ENCODE assay signal across 16 cellular contexts in genomic region chr4:16642897-16643296, GRCh38.
DNase-seq lines count a peak whose midpoint lies in the region; ATAC-seq, FAIRE-seq and TF ChIP-seq lines count a peak whose summit lies in the region.
"Had no signal": no experiment of that assay in that cellular context is flagged by ENCODE, and none has a peak within 500 bp of the region (broad histone marks: within the 10 kb centered on the region; RNA-seq: fewer than 3 reads in every experiment).

No MANE protein-coding gene starts in this region.

- peaks cover 15% of the 10 kb centered on the region for H3K4me1 Mint-ChIP-seq in WTC11
- peaks cover 10% of the 10 kb centered on the region; the same call in 2 of the 3 replicates for H3K4me1 Mint-ChIP-seq in GM23338

- H3K27ac ChIP-seq in osteoblast (ENCODE audit: low read depth, low read length) (no peak overlapping the region), GM23338 (ENCODE audit: low read depth) (no peak overlapping the region)
- H3K27ac ChIP-seq: epithelial cell of prostate had no signal

- POLR2A ChIA-PET in WTC11 (lab: Charles Lee): no interaction called here

- no peak for ATAC-seq in HG02763 (IDR thresholded peaks at IDR 0.05; ENCODE audit: unreplicated experiment)
- ATAC-seq in WTC11: no peak
- no peak for ATAC-seq in GM23338
- ATAC-seq: activated T-cell treated with anti-CD3 and anti-CD28 coated beads, Interleukin-2, amount 50 U/mL, for 4 hours had no signal

- H3K4me2 ChIP-seq in osteoblast (ENCODE audit: insufficient read depth, low read length) (no peak overlapping the region), GM23338 (no peak overlapping the region)

- H3K27ac Mint-ChIP-seq in WTC11 (no peak overlapping the region), GM23338 (no peak overlapping the region)

- no peaks in the 10 kb centered on the region for H3K27me3 Mint-ChIP-seq in WTC11 (ENCODE audit: low read depth)
- H3K27me3 Mint-ChIP-seq in GM23338 (ENCODE audit: insufficient read depth, low read depth, poor library complexity): no peaks in the 10 kb centered on the region

- FAIRE-seq in D721Med (lab: Jason Lieb, UNC): no peak

- no peaks in the 10 kb centered on the region for H3K36me3 Mint-ChIP-seq in WTC11
- no peaks in the 10 kb centered on the region for H3K36me3 Mint-ChIP-seq in GM23338 (ENCODE audit: low read depth)

- H3K9me3 ChIP-seq in osteoblast (ENCODE audit: low read depth, low read length): no peaks in the 10 kb centered on the region

- H2AFZ ChIP-seq in osteoblast (ENCODE audit: low read length) (no peak overlapping the region), GM23338 (no peak overlapping the region)

- H3K4me3 ChIP-seq in WI38 (ENCODE audit: low read depth, low read length) (no peak overlapping the region), osteoblast (ENCODE audit: insufficient read depth, low read length) (no peak overlapping the region), GM23338 (no peak overlapping the region)
- H3K4me3 ChIP-seq: skin epidermis had no signal

- H3K4me1 ChIP-seq in osteoblast (ENCODE audit: insufficient read depth, low read length) (peaks cover 10% of the 10 kb centered on the region), GM23338 (ENCODE audit: insufficient read depth) (peaks cover 2% of the 10 kb centered on the region; the same call in 1 of the 2 replicates)

- TF ChIP-seq CTCF in D721Med (IDR thresholded peaks at IDR 0.05; ENCODE audit: insufficient read depth, missing control alignments): peak; percentile 52
- peak; percentile 42 for TF ChIP-seq CTCF in LNCAP (IDR thresholded peaks at IDR 0.05)
- 0 out of 2 replicates have a peak, but pooled peaks have one; percentile 8 for TF ChIP-seq CTCF in WI38 (IDR thresholded peaks at IDR 0.05; ENCODE audit: low read depth, low read length)
- peak; percentile 15 for TF ChIP-seq CTCF in osteoblast (IDR thresholded peaks at IDR 0.05; ENCODE audit: extremely low read depth, low read depth, low read length)
- TF ChIP-seq CTCF in WTC11 (IDR thresholded peaks at IDR 0.05): no peak
- no peak; a peak in 1 of 4 replicates for TF ChIP-seq CTCF in GM23338 (conservative IDR thresholded peaks at IDR 0.05; ENCODE audit: low read depth in 2 of 2)

- H3K4me3 Mint-ChIP-seq in WTC11 (no peak overlapping the region), GM23338 (no peak overlapping the region)
- H3K4me3 Mint-ChIP-seq: activated T-cell treated with anti-CD3 and anti-CD28 coated beads, Interleukin-2, amount 50 U/mL, for 4 hours had no signal

- no peaks in the 10 kb centered on the region for H3K79me2 ChIP-seq in osteoblast (ENCODE audit: insufficient read depth, low read length)
- no peaks in the 10 kb centered on the region for H3K79me2 ChIP-seq in GM23338 (replicated peaks; ENCODE audit: insufficient read depth)

- CTCF ChIA-PET in WTC11 (lab: Charles Lee): interaction anchor here (1.2 kb wide), 1 partner anchor 269 kb away, joined by 3 read pairs; no protein-coding TSS in a partner anchor

- DNase-seq in D721Med (ENCODE audit: insufficient read length, low spot score) (no peak), osteoblast (ENCODE audit: insufficient read length, low spot score, missing footprints) (no peak), WTC11 (ENCODE audit: low spot score) (no peak), GM23338 (ENCODE audit: low spot score) (no peak)
- DNase-seq: activated CD4-positive, alpha-beta T cell treated with anti-CD3 and anti-CD28 coated beads for 4 hours; activated T-cell treated with anti-CD3 and anti-CD28 coated beads, Interleukin-2, amount 50 U/mL, for 4 hours; cerebellar nuclear complex; DMS153; mesendoderm; NCI-H187 treated with DMSO at 0.1 percent for 48 hours; T-helper 1 cell had no signal

- no peaks in the 10 kb centered on the region for H3K9me3 Mint-ChIP-seq in WTC11
- H3K9me3 Mint-ChIP-seq in GM23338: no peaks in the 10 kb centered on the region
- H3K9me3 Mint-ChIP-seq: activated T-cell treated with anti-CD3 and anti-CD28 coated beads, Interleukin-2, amount 50 U/mL, for 4 hours had no signal

- H4K20me1 ChIP-seq in osteoblast (ENCODE audit: insufficient read depth, low read length) (no peaks in the 10 kb centered on the region), GM23338 (replicated peaks; ENCODE audit: insufficient read depth) (no peaks in the 10 kb centered on the region)

- H3K36me3 ChIP-seq in osteoblast (ENCODE audit: insufficient read depth, low read length) (no peaks in the 10 kb centered on the region), GM23338 (ENCODE audit: insufficient read depth) (no peaks in the 10 kb centered on the region)

- H3F3A ChIP-seq in GM23338 (replicated peaks; ENCODE audit: low read depth): no peaks in the 10 kb centered on the region

- H3K9me2 ChIP-seq in GM23338 (ENCODE audit: insufficient read depth): no peaks in the 10 kb centered on the region

- no peaks in the 10 kb centered on the region for H3K27me3 ChIP-seq in osteoblast (ENCODE audit: insufficient read depth, low read length)
- no peaks in the 10 kb centered on the region for H3K27me3 ChIP-seq in GM23338 (ENCODE audit: insufficient read depth)

TF ChIP-seq in WTC11, 78 proteins besides CTCF, POLR2A, EP300 and RAD21 (continues in another document):
- TF ChIP-seq NR2C2 (CRISPR knock-in tag; IDR thresholded peaks at IDR 0.05) (no peak), NFE2L1 (CRISPR knock-in tag; IDR thresholded peaks at IDR 0.05) (no peak), SMAD3 (CRISPR knock-in tag; IDR thresholded peaks at IDR 0.05; ENCODE audit: borderline replicate concordance) (no peak), SMAD4 (CRISPR knock-in tag; IDR thresholded peaks at IDR 0.05) (no peak), ATF2 (CRISPR knock-in tag; IDR thresholded peaks at IDR 0.05; ENCODE audit: borderline replicate concordance, low read depth) (no peak), ZNF317 (CRISPR knock-in tag; IDR thresholded peaks at IDR 0.05; ENCODE audit: borderline replicate concordance, low read depth) (no peak), NR3C1 (CRISPR knock-in tag; conservative IDR thresholded peaks at IDR 0.05; ENCODE audit: low read depth) (no peak)

TF ChIP-seq in GM23338, 12 proteins besides CTCF, POLR2A, EP300 and RAD21 (continues in another document):
- TF ChIP-seq, protein P1, sequence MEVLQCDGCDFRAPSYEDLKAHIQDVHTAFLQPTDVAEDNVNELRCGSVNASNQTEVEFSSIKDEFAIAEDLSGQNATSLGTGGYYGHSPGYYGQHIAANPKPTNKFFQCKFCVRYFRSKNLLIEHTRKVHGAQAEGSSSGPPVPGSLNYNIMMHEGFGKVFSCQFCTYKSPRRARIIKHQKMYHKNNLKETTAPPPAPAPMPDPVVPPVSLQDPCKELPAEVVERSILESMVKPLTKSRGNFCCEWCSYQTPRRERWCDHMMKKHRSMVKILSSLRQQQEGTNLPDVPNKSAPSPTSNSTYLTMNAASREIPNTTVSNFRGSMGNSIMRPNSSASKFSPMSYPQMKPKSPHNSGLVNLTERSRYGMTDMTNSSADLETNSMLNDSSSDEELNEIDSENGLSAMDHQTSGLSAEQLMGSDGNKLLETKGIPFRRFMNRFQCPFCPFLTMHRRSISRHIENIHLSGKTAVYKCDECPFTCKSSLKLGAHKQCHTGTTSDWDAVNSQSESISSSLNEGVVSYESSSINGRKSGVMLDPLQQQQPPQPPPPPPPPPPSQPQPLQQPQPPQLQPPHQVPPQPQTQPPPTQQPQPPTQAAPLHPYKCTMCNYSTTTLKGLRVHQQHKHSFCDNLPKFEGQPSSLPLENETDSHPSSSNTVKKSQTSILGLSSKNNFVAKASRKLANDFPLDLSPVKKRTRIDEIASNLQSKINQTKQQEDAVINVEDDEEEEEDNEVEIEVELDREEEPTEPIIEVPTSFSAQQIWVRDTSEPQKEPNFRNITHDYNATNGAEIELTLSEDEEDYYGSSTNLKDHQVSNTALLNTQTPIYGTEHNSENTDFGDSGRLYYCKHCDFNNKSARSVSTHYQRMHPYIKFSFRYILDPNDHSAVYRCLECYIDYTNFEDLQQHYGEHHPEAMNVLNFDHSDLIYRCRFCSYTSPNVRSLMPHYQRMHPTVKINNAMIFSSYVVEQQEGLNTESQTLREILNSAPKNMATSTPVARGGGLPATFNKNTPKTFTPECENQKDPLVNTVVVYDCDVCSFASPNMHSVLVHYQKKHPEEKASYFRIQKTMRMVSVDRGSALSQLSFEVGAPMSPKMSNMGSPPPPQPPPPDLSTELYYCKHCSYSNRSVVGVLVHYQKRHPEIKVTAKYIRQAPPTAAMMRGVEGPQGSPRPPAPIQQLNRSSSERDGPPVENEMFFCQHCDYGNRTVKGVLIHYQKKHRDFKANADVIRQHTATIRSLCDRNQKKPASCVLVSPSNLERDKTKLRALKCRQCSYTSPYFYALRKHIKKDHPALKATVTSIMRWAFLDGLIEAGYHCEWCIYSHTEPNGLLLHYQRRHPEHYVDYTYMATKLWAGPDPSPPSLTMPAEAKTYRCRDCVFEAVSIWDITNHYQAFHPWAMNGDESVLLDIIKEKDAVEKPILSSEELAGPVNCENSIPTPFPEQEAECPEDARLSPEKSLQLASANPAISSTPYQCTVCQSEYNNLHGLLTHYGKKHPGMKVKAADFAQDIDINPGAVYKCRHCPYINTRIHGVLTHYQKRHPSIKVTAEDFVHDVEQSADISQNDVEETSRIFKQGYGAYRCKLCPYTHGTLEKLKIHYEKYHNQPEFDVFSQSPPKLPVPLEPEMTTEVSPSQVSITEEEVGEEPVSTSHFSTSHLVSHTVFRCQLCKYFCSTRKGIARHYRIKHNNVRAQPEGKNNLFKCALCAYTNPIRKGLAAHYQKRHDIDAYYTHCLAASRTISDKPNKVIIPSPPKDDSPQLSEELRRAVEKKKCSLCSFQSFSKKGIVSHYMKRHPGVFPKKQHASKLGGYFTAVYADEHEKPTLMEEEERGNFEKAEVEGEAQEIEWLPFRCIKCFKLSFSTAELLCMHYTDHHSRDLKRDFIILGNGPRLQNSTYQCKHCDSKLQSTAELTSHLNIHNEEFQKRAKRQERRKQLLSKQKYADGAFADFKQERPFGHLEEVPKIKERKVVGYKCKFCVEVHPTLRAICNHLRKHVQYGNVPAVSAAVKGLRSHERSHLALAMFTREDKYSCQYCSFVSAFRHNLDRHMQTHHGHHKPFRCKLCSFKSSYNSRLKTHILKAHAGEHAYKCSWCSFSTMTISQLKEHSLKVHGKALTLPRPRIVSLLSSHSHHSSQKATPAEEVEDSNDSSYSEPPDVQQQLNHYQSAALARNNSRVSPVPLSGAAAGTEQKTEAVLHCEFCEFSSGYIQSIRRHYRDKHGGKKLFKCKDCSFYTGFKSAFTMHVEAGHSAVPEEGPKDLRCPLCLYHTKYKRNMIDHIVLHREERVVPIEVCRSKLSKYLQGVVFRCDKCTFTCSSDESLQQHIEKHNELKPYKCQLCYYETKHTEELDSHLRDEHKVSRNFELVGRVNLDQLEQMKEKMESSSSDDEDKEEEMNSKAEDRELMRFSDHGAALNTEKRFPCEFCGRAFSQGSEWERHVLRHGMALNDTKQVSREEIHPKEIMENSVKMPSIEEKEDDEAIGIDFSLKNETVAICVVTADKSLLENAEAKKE (CRISPR knock-in tag; IDR thresholded peaks at IDR 0.05): no peak
- TF ChIP-seq NANOG (IDR thresholded peaks at IDR 0.05; ENCODE audit: borderline replicate concordance): no peak
- TF ChIP-seq EZH2phosphoT487 (IDR thresholded peaks at IDR 0.05; ENCODE audit: unreplicated experiment): no peak
- TF ChIP-seq POLR2AphosphoS5 (IDR thresholded peaks at IDR 0.05; ENCODE audit: low read depth): no peak
- no peak for TF ChIP-seq STAT1 (IDR thresholded peaks at IDR 0.05; ENCODE audit: unreplicated experiment)
- no peak for TF ChIP-seq ZNF114 (CRISPR knock-in tag; IDR thresholded peaks at IDR 0.05)
- TF ChIP-seq ZNF331 (CRISPR knock-in tag; IDR thresholded peaks at IDR 0.05; ENCODE audit: low read depth): no peak

Comparison
In these comparisons a context has a peak if more than half of its experiments do, and no peak if none do; other contexts are left out.
1. CTCF ChIP-seq: peak in D721Med (single experiment), LNCAP (single experiment), WI38 (single experiment) and osteoblast (single experiment); none in WTC11 (single experiment) and GM23338 (0 of 2).